Comparison of ENCODE assay signal across 11 cellular contexts in genomic region chr15:88511161-88511560, GRCh38.
"Had no signal": no experiment of that assay in that cellular context is flagged by ENCODE, and none has a peak within 500 bp of the region (broad histone marks: within the 10 kb centered on the region; RNA-seq: fewer than 3 reads in every experiment).

No MANE protein-coding gene starts in this region.

- H3K4me1 ChIP-seq: HAP-1 had no signal

- DNase-seq: GM23248, GOT3, H7, H9, HCEC 1CT, HFFc6 had no signal

- H3K4me1 Mint-ChIP-seq: GM23338, H9 had no signal

- H3K4me3 ChIP-seq: GM23248, GM23338, HAP-1 had no signal

- H2AFZ ChIP-seq: GM23248, GM23338 had no signal

- FAIRE-seq: H1, H54 had no signal

- H3K9me3 Mint-ChIP-seq: GM23338, H9, HFFc6 had no signal

- ATAC-seq: GM23338, HCT116 had no signal

- H3K4me2 ChIP-seq: GM23338 had no signal

- H3K27ac Mint-ChIP-seq: GM23338, HFFc6 had no signal

- H3K9ac ChIP-seq: GM23248 had no signal

- H3K9me3 ChIP-seq: HAP-1 had no signal

- H3K27ac ChIP-seq: GM23248 had no signal

- H3K4me3 Mint-ChIP-seq: GM23338, H9 had no signal
